ENCODE assay signal across 20 cellular contexts in genomic region chr3:33831053-33831452, GRCh38. TPM values are rescaled to one million over a fixed set of nuclear protein-coding genes. Genes with fewer than 3 reads are reported as not detected.
DNase-seq lines count a peak whose midpoint lies in the region; ATAC-seq and TF ChIP-seq lines count a peak whose summit lies in the region.
"Had no signal": no experiment of that assay in that cellular context is flagged by ENCODE, and none has a peak within 500 bp of the region (broad histone marks: within the 10 kb centered on the region; RNA-seq: fewer than 3 reads in every experiment).

No MANE protein-coding gene starts in this region.

- peaks cover 50% of the 10 kb centered on the region for H3K36me3 ChIP-seq in CD4-positive, CD25-positive, alpha-beta regulatory T cell (ENCODE audit: control insufficient read depth, insufficient read depth, low read length)
- H3K36me3 ChIP-seq: uterus had no signal

- H3K27ac ChIP-seq in CD4-positive, CD25-positive, alpha-beta regulatory T cell (ENCODE audit: insufficient read depth, low read length, poor library complexity, severe bottlenecking) = no peak overlapping the region
- H3K27ac ChIP-seq: BLaER1, uterus had no signal

- TF ChIP-seq CTCF in AG09309 (IDR thresholded peaks at IDR 0.05; ENCODE audit: control insufficient read depth, insufficient read depth, low read depth, low read length, missing control alignments) (no peak), epithelial cell of esophagus (IDR thresholded peaks at IDR 0.05; ENCODE audit: insufficient read depth, low read depth, low read length, missing control alignments) (no peak)

- no peaks in the 10 kb centered on the region for H3K27me3 ChIP-seq in CD4-positive, CD25-positive, alpha-beta regulatory T cell (ENCODE audit: control insufficient read depth, insufficient read depth, low read length)
- H3K27me3 ChIP-seq: BLaER1, uterus had no signal

- peaks cover 36 to 51% (median 41%) of the 10 kb centered on the region in 4 donors for H3K4me1 Mint-ChIP-seq in CD4-positive, CD25-positive, alpha-beta regulatory T cell

- DNase-seq in AG09309 (ENCODE audit: low read depth) = peak; percentile 54
- no peak for DNase-seq in CD4-positive, CD25-positive, alpha-beta regulatory T cell
- peak; percentile 40 for DNase-seq in RKO (ENCODE audit: low spot score)
- DNase-seq in epithelial cell of esophagus (ENCODE audit: low read depth) = peak; percentile 50
- DNase-seq in NCI-H2227 treated with DMSO at 0.1 percent for 48 hours (lab: John Stamatoyannopoulos, UW) = no peak
- no peak for DNase-seq in stimulated activated CD8-positive, alpha-beta memory T cell treated with anti-CD3 and anti-CD28 coated beads, Interleukin-4, amount 100 ng/mL, for 48 hours
- DNase-seq: activated CD4-positive, alpha-beta T cell treated with anti-CD3 and anti-CD28 coated beads for 1 hour; cerebellar nuclear complex; effector memory CD8-positive, alpha-beta T cell; GDM1; hypothalamus; kidney; natural killer cell; NCI-H1417 treated with DMSO at 0.1 percent for 48 hours; NCI-H2171; T-helper 9 cell; uterus had no signal

- H3K4me3 ChIP-seq in AG09309 (ENCODE audit: control insufficient read depth, low read depth, low read length) (no peak overlapping the region), epithelial cell of esophagus (ENCODE audit: low read length) (no peak overlapping the region)
- no peak overlapping the region for H3K4me3 ChIP-seq in CD4-positive, CD25-positive, alpha-beta regulatory T cell (ENCODE audit: low read depth, low read length)
- H3K4me3 ChIP-seq: BLaER1, uterus had no signal

- H3K9me3 ChIP-seq in CD4-positive, CD25-positive, alpha-beta regulatory T cell (ENCODE audit: control insufficient read depth in 2 of 2, low read length in 2 of 2) = no peaks in the 10 kb centered on the region
- H3K9me3 ChIP-seq: BLaER1, uterus had no signal

- no peak overlapping the region for H3K4me3 Mint-ChIP-seq in CD4-positive, CD25-positive, alpha-beta regulatory T cell
- H3K4me3 Mint-ChIP-seq: effector memory CD8-positive, alpha-beta T cell; natural killer cell had no signal

- no peak for ATAC-seq in CD4-positive, CD25-positive, alpha-beta regulatory T cell (ENCODE audit: low read depth in 2 of 2)
- ATAC-seq in HG03442 (IDR thresholded peaks at IDR 0.05; ENCODE audit: unreplicated experiment) = no peak
- ATAC-seq: effector memory CD8-positive, alpha-beta T cell; natural killer cell; SK-N-SH treated with all-trans-retinoic acid at 6 μM for 48 hours had no signal

- no peaks in the 10 kb centered on the region for H3K27me3 Mint-ChIP-seq in CD4-positive, CD25-positive, alpha-beta regulatory T cell
- H3K27me3 Mint-ChIP-seq: effector memory CD8-positive, alpha-beta T cell had no signal

- no peaks in the 10 kb centered on the region for H3K9me3 Mint-ChIP-seq in CD4-positive, CD25-positive, alpha-beta regulatory T cell
- H3K9me3 Mint-ChIP-seq: effector memory CD8-positive, alpha-beta T cell; natural killer cell had no signal

- H3K36me3 Mint-ChIP-seq in CD4-positive, CD25-positive, alpha-beta regulatory T cell = peaks cover 51% of the 10 kb centered on the region

- peaks cover 22% of the 10 kb centered on the region for H3K4me1 ChIP-seq in CD4-positive, CD25-positive, alpha-beta regulatory T cell (ENCODE audit: control insufficient read depth, insufficient read depth, low read length, poor library complexity, severe bottlenecking)
- H3K4me1 ChIP-seq: uterus had no signal

- H3K27ac Mint-ChIP-seq in CD4-positive, CD25-positive, alpha-beta regulatory T cell = peak overlapping the region in 2 of 3 donors; percentile 8 to 62
- H3K27ac Mint-ChIP-seq: effector memory CD8-positive, alpha-beta T cell; natural killer cell had no signal

RNA-seq across cellular contexts. Expression of gene PDCD6IP, which starts 32.6 kb away (rescaled TPM):
- total RNA-seq in CD4-positive, CD25-positive, alpha-beta regulatory T cell = 178 TPM
- 10 to 100 TPM; 73.0 to 86.1 (median 78.8) TPM for polyA plus RNA-seq in CD4-positive, CD25-positive, alpha-beta regulatory T cell

Comparison
In these comparisons a context has a peak if more than half of its experiments do, and no peak if none do; other contexts are left out.
1. DNase-seq: peak in AG09309 (single experiment), RKO (single experiment) and epithelial cell of esophagus (single experiment); none in CD4-positive, CD25-positive, alpha-beta regulatory T cell (0 of 3), NCI-H2227 treated with DMSO at 0.1 percent for 48 hours (single experiment) and stimulated activated CD8-positive, alpha-beta memory T cell treated with anti-CD3 and anti-CD28 coated beads, Interleukin-4, amount 100 ng/mL, for 48 hours (single experiment).